11 cellular contexts compared by ENCODE assay signal in the genomic region with DNA sequence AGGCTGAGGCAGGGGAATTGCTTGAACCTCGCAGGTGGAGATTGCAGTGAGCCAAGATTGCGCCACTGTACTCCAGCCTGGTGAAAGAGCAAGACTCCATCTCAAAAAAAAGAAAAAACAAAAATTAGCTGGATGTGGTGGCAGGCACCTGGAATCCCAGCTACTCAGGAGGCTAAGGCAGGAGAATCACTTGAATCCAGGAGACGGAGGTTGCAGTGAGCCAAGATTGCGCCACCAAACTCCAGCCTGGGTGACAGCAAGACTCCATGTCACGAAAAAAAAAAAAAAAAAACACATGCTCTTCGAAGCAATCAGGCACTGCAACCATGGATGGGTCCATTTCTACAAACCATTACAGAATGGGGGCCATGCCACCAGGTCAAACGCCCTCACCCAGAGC. TPM values are rescaled to one million over a fixed set of nuclear protein-coding genes. Genes with fewer than 3 reads are reported as not detected.
DNase-seq lines count a peak whose midpoint lies in the region; ATAC-seq and TF ChIP-seq lines count a peak whose summit lies in the region.
"Not testable (repeated sequence)": the region's sequence is repeated elsewhere in the genome, so short reads cannot be mapped to it uniquely, and the experiment has no call there.
"Had no signal": no experiment of that assay in that cellular context is flagged by ENCODE, and none has a peak within 500 bp of the region (broad histone marks: within the 10 kb centered on the region; RNA-seq: fewer than 3 reads in every experiment).

No MANE protein-coding gene starts in this region.

- TF ChIP-seq EP300 in stomach (IDR thresholded peaks at IDR 0.05): not testable (repeated sequence)

- not testable (repeated sequence) for H3K27me3 ChIP-seq in Panc1 (ENCODE audit: control insufficient read depth, insufficient read depth, low read length); mammary epithelial cell (ENCODE audit: insufficient read depth, low read length); stomach

- H2AFZ ChIP-seq in mammary epithelial cell (ENCODE audit: low read depth, low read length): not testable (repeated sequence)

- not testable (repeated sequence) for H3K9me3 ChIP-seq in Panc1 (ENCODE audit: control insufficient read depth, insufficient read depth, low read depth, low read length); mammary epithelial cell (replicated peaks; ENCODE audit: insufficient read depth, low read length); stomach

- DNase-seq in CD14-positive monocyte (ENCODE audit: low spot score); Panc1 (ENCODE audit: low read depth, low spot score); mammary epithelial cell; immature natural killer cell; natural killer cell treated with Interleukin-12 subunit alpha and Interleukin-12 subunit beta and Interleukin-15 and Interleukin-18, amount 100 ng/mL, for 72 hours (ENCODE audit: low spot score); stomach: not testable (repeated sequence)
- peak; percentile 22 for DNase-seq in activated effector memory CD4-positive, alpha-beta T cell treated with anti-CD3 and anti-CD28 coated beads, Interleukin-2, amount 50 U/mL, for 16 hours

- not testable (repeated sequence) for H3K4me3 Mint-ChIP-seq in CD14-positive monocyte; natural killer cell treated with Interleukin-12 subunit alpha and Interleukin-12 subunit beta and Interleukin-15 and Interleukin-18, amount 100 ng/mL, for 72 hours
- H3K4me3 Mint-ChIP-seq in immature natural killer cell: peak overlapping the region in 1 of 5 donors; percentile 33

- H3K4me1 Mint-ChIP-seq in CD14-positive monocyte (peaks cover 47% of the 10 kb centered on the region), immature natural killer cell (peaks cover 57 to 66% of the 10 kb centered on the region in 2 donors)
- peaks cover 15 to 38% of the 10 kb centered on the region in 2 donors for H3K4me1 Mint-ChIP-seq in natural killer cell treated with Interleukin-12 subunit alpha and Interleukin-12 subunit beta and Interleukin-15 and Interleukin-18, amount 100 ng/mL, for 72 hours (ENCODE audit: low read depth in 2 of 2)

- dilution Hi-C loops in mammary epithelial cell (cut with HindIII; ENCODE audit: low sequenced_read_pairs): not testable (repeated sequence)

- H3K36me3 Mint-ChIP-seq in CD14-positive monocyte: peaks cover 26 to 53% of the 10 kb centered on the region in 2 donors
- not testable (repeated sequence) for H3K36me3 Mint-ChIP-seq in immature natural killer cell; natural killer cell treated with Interleukin-12 subunit alpha and Interleukin-12 subunit beta and Interleukin-15 and Interleukin-18, amount 100 ng/mL, for 72 hours

- POLR2A ChIA-PET in Panc1 (lab: Charles Lee): not testable (repeated sequence)

- not testable (repeated sequence) for ATAC-seq in Panc1; natural killer cell treated with Interleukin-12 subunit alpha and Interleukin-12 subunit beta and Interleukin-15 and Interleukin-18, amount 100 ng/mL, for 72 hours

- TF ChIP-seq POLR2A in stomach (IDR thresholded peaks at IDR 0.05): not testable (repeated sequence)

- H3K4me1 ChIP-seq in Panc1 (ENCODE audit: control insufficient read depth, insufficient read depth, low read length) (peaks cover 56% of the 10 kb centered on the region), mammary epithelial cell (ENCODE audit: insufficient read depth, low read length) (peaks cover 29% of the 10 kb centered on the region), stomach (peaks cover 14 to 58% (median 19%) of the 10 kb centered on the region in 4 donors)

- WGBS in mammary epithelial cell (ENCODE audit: low coverage, missing lambda C conversion rate): 73% methylated on average over 6 of the region's 7 CpGs
- WGBS in stomach, 5 donors: 65 to 86% (median 81%) methylated on average over 6 to 7 of the region's 7 CpGs

- not testable (repeated sequence) for H3K4me3 ChIP-seq in Panc1 (ENCODE audit: low read depth in 2 of 2, low read length in 2 of 2); mammary epithelial cell (replicated peaks in 1 of 3; ENCODE audit: insufficient read depth in 1 of 3, low read depth in 2 of 3, low read length in 3 of 3); stomach

- H3K9ac ChIP-seq in mammary epithelial cell (ENCODE audit: insufficient read depth, low read length): not testable (repeated sequence)

- H3K27me3 Mint-ChIP-seq in CD14-positive monocyte (ENCODE audit: low read depth in 3 of 3) (peaks cover 0 to 16% (median 0%) of the 10 kb centered on the region in 3 donors), immature natural killer cell (ENCODE audit: low read depth in 3 of 3) (peaks cover 4 to 15% (median 4%) of the 10 kb centered on the region in 3 donors)
- not testable (repeated sequence) for H3K27me3 Mint-ChIP-seq in natural killer cell treated with Interleukin-12 subunit alpha and Interleukin-12 subunit beta and Interleukin-15 and Interleukin-18, amount 100 ng/mL, for 72 hours

- not testable (repeated sequence) for H3K36me3 ChIP-seq in Panc1 (ENCODE audit: control insufficient read depth, insufficient read depth, low read length); mammary epithelial cell (ENCODE audit: insufficient read depth, low read length); stomach

- not testable (repeated sequence) for BruUV-seq in Panc1 (replicated peaks; lab: Mats Ljungman, UMichigan); mammary epithelial cell (replicated peaks; lab: Mats Ljungman, UMichigan)

- intact Hi-C loops in CD14-positive monocyte (cut with micrococcal nuclease); Panc1 (cut with micrococcal nuclease; ENCODE audit: unreplicated experiment); mammary epithelial cell (cut with micrococcal nuclease); stomach (cut with DNase I; ENCODE audit: low total_unique reads): not testable (repeated sequence)

- in situ Hi-C loops in Panc1 (cut with HindIII; ENCODE audit: low pct_unique_long_range_greater_than_20kb, low sequenced_read_pairs); mammary epithelial cell (cut with MboI; ENCODE audit: low sequenced_read_pairs in 2 of 2): not testable (repeated sequence)

- TF ChIP-seq CTCF in CD14-positive monocyte (IDR thresholded peaks at IDR 0.05); Panc1 (IDR thresholded peaks at IDR 0.05); mammary epithelial cell (conservative IDR thresholded peaks at IDR 0.05 in 1 of 2, IDR thresholded peaks at IDR 0.05 in 1 of 2; ENCODE audit: extremely low read depth in 1 of 2, insufficient read depth in 1 of 2, low read depth in 1 of 2, low read length in 2 of 2); stomach (IDR thresholded peaks at IDR 0.05): not testable (repeated sequence)

- peak overlapping the region; percentile 63 for H3K4me2 ChIP-seq in mammary epithelial cell (ENCODE audit: insufficient read depth, low read depth, low read length)

- H3K79me2 ChIP-seq in mammary epithelial cell (ENCODE audit: insufficient read depth, low read length): peaks cover 31% of the 10 kb centered on the region

- CTCF ChIA-PET in Panc1 (lab: Charles Lee); mammary epithelial cell (lab: Charles Lee; ENCODE audit: low non-redundant PET): not testable (repeated sequence)

- H3K27ac ChIP-seq in Panc1 (ENCODE audit: low read length) (peak overlapping the region; percentile 95), mammary epithelial cell (ENCODE audit: insufficient read depth, low read depth, low read length) (peak overlapping the region; percentile 12), stomach (peak overlapping the region; percentile 17 to 86 (median 84))

- H3K27ac Mint-ChIP-seq in CD14-positive monocyte (peak overlapping the region in 6 of 7 donors; percentile 25 to 99 (median 91)), immature natural killer cell (peak overlapping the region in 4 of 6 donors; percentile 45 to 96 (median 74))
- H3K27ac Mint-ChIP-seq in natural killer cell treated with Interleukin-12 subunit alpha and Interleukin-12 subunit beta and Interleukin-15 and Interleukin-18, amount 100 ng/mL, for 72 hours: peak overlapping the region; percentile 98 to 99

- not testable (repeated sequence) for H4K20me1 ChIP-seq in mammary epithelial cell (ENCODE audit: insufficient read depth, low read length)

- H3K9me3 Mint-ChIP-seq in CD14-positive monocyte; immature natural killer cell; natural killer cell treated with Interleukin-12 subunit alpha and Interleukin-12 subunit beta and Interleukin-15 and Interleukin-18, amount 100 ng/mL, for 72 hours: not testable (repeated sequence)

RNA-seq across cellular contexts. Expression of gene G6PD, which starts 6.3 kb away (rescaled TPM):
- 10 to 100 TPM; 10.7 to 14.7 TPM for polyA plus RNA-seq in CD14-positive monocyte
- 615 TPM for total RNA-seq in Panc1 (2021; ENCODE audit: unreplicated experiment)
- polyA plus RNA-seq in Panc1 (2012; ENCODE audit: insufficient read length): 973 TPM
- total RNA-seq in mammary epithelial cell: 100 to 1,000 TPM in 1 of 2 donors, 10 to 100 TPM in 1; 77.2 to 124 TPM
- 150 TPM for polyA plus RNA-seq in mammary epithelial cell
- polyA minus RNA-seq in mammary epithelial cell: 115 TPM
- polyA plus RNA-seq in immature natural killer cell: 10 to 100 TPM; 10.5 to 24.9 (median 12.1) TPM
- 100 to 1,000 TPM; 115 to 227 TPM for total RNA-seq in natural killer cell treated with Interleukin-12 subunit alpha and Interleukin-12 subunit beta and Interleukin-15 and Interleukin-18, amount 100 ng/mL, for 72 hours
- 10 to 100 TPM; 10.3 to 41.7 (median 30.3) TPM for total RNA-seq in stomach
- polyA plus RNA-seq in stomach: 10 to 100 TPM; 15.6 to 22.7 (median 19.1) TPM

RNA-seq across cellular contexts. Expression of gene IKBKG, which starts 7.1 kb away (rescaled TPM):
- 10 to 100 TPM; 31.3 to 33.7 TPM for polyA plus RNA-seq in CD14-positive monocyte
- total RNA-seq in Panc1 (2021; ENCODE audit: unreplicated experiment): 76.3 TPM
- 104 TPM for polyA plus RNA-seq in Panc1 (2012; ENCODE audit: insufficient read length)
- total RNA-seq in mammary epithelial cell: 10 to 100 TPM; 11.2 to 31.4 TPM
- 27.0 TPM for polyA plus RNA-seq in mammary epithelial cell
- 12.4 TPM for polyA minus RNA-seq in mammary epithelial cell
- polyA plus RNA-seq in immature natural killer cell: 10 to 100 TPM; 41.4 to 69.4 (median 45.9) TPM
- 10 to 100 TPM; 55.6 to 61.1 TPM for total RNA-seq in natural killer cell treated with Interleukin-12 subunit alpha and Interleukin-12 subunit beta and Interleukin-15 and Interleukin-18, amount 100 ng/mL, for 72 hours
- 10 to 100 TPM in 3 of 5 donors, 1 to 10 TPM in 2; 7.6 to 22.6 (median 14.8) TPM for total RNA-seq in stomach
- 10 to 100 TPM; 16.8 to 24.3 (median 18.5) TPM for polyA plus RNA-seq in stomach

RNA-seq across cellular contexts. Expression of gene FAM3A, which starts 24.3 kb away (rescaled TPM):
- polyA plus RNA-seq in CD14-positive monocyte (10 to 100 TPM; 14.5 to 16.3 TPM), mammary epithelial cell (29.2 TPM), immature natural killer cell (10 to 100 TPM; 27.1 to 31.3 (median 30.1) TPM), stomach (10 to 100 TPM; 36.3 to 61.7 (median 49.0) TPM)
- total RNA-seq in Panc1 (2021; ENCODE audit: unreplicated experiment) (88.8 TPM), mammary epithelial cell (10 to 100 TPM; 24.3 to 41.4 TPM), stomach (10 to 100 TPM; 21.9 to 34.4 (median 24.1) TPM)
- polyA plus RNA-seq in Panc1 (2012; ENCODE audit: insufficient read length): 137 TPM
- polyA minus RNA-seq in mammary epithelial cell: 9.1 TPM
- 10 to 100 TPM; 28.5 to 41.1 TPM for total RNA-seq in natural killer cell treated with Interleukin-12 subunit alpha and Interleukin-12 subunit beta and Interleukin-15 and Interleukin-18, amount 100 ng/mL, for 72 hours

RNA-seq across cellular contexts. Expression of gene CTAG1A, which starts 44.6 kb away (rescaled TPM):
- polyA plus RNA-seq in CD14-positive monocyte (not detected), mammary epithelial cell (not detected), immature natural killer cell (not detected), stomach (not detected)
- total RNA-seq in Panc1 (2021; ENCODE audit: unreplicated experiment) (not detected), mammary epithelial cell (not detected), stomach (not detected)
- not detected for polyA plus RNA-seq in Panc1 (2012; ENCODE audit: insufficient read length)
- polyA minus RNA-seq in mammary epithelial cell: not detected
- not detected for total RNA-seq in natural killer cell treated with Interleukin-12 subunit alpha and Interleukin-12 subunit beta and Interleukin-15 and Interleukin-18, amount 100 ng/mL, for 72 hours
- total RNA-seq: A673, G401, LHCN-M2, Right ventricle myocardium inferior had no signal

RNA-seq across cellular contexts. Expression of gene SLC10A3, which starts 49.9 kb away (rescaled TPM):
- 10 to 100 TPM; 25.3 to 26.7 TPM for polyA plus RNA-seq in CD14-positive monocyte
- 64.1 TPM for total RNA-seq in Panc1 (2021; ENCODE audit: unreplicated experiment)
- 92.1 TPM for polyA plus RNA-seq in Panc1 (2012; ENCODE audit: insufficient read length)
- 10 to 100 TPM; 27.2 to 29.6 TPM for total RNA-seq in mammary epithelial cell
- 29.3 TPM for polyA plus RNA-seq in mammary epithelial cell
- 20.1 TPM for polyA minus RNA-seq in mammary epithelial cell
- polyA plus RNA-seq in immature natural killer cell: 100 to 1,000 TPM in 1 of 3 donors, 10 to 100 TPM in 2; 53.1 to 110 (median 91.1) TPM
- total RNA-seq in natural killer cell treated with Interleukin-12 subunit alpha and Interleukin-12 subunit beta and Interleukin-15 and Interleukin-18, amount 100 ng/mL, for 72 hours: 10 to 100 TPM; 22.1 to 30.7 TPM
- 100 to 1,000 TPM in 1 of 5 donors, 10 to 100 TPM in 2, 1 to 10 TPM in 2; 4.9 to 175 (median 13.2) TPM for total RNA-seq in stomach
- polyA plus RNA-seq in stomach: 10 to 100 TPM in 2 of 3 donors, 1 to 10 TPM in 1; 9.5 to 16.7 (median 12.5) TPM

Comparison
In these comparisons a context has a peak if more than half of its experiments do, and no peak if none do; other contexts are left out.
1. H3K27ac ChIP-seq: peak in every context shown above with its lines; median percentile 95 in Panc1; 84 in stomach; 12 in mammary epithelial cell.